9 cellular contexts compared by ENCODE assay signal in the genomic region with DNA sequence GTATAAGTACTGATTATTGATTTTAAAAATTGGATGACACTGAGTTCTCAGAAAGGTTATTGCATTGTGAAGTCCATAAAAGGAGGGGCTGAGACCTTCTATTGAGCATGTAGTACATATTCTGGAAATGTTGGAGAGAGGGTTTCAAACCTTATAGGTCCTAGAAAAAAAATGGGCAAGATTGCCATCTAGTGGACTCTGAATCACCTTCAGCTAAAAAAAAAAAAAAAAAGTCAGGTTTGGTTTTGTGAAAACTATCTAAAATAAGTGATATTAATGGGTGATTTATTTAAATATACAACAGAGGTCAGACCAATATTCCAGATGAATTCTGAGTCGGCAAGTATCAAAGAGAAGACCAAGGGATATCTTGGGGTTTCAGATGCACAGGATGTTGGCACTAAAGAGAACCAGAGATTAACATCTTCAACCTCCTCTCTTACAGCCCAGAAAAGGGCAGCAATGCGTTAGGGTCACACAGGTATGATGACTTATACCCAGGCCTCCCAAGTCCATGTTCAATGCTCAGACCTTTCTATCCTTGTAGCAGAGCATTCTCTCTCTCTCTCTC.
A peak's percentile ranks its signal among the peaks of the same experiment; 100 is the strongest.
DNase-seq lines count a peak whose midpoint lies in the region; ATAC-seq, FAIRE-seq and TF ChIP-seq lines count a peak whose summit lies in the region.
"Had no signal": no experiment of that assay in that cellular context is flagged by ENCODE, and none has a peak within 500 bp of the region (broad histone marks: within the 10 kb centered on the region; RNA-seq: fewer than 3 reads in every experiment).

No MANE protein-coding gene starts in this region.

- no peaks in the 10 kb centered on the region for H3K9me3 Mint-ChIP-seq in activated T-cell treated with anti-CD3 and anti-CD28 coated beads, Interleukin-2, amount 50 U/mL, for 4 hours
- H3K9me3 Mint-ChIP-seq: T-helper 1 cell treated with Interleukin-12 subunit alpha and Interleukin-12 subunit beta and Interleukin-4 antibody, amounts not matched to agents 30 μg/mL and 1 μg/mL, for 36 hours had no signal

- no peaks in the 10 kb centered on the region for H3K4me1 Mint-ChIP-seq in activated T-cell treated with anti-CD3 and anti-CD28 coated beads, Interleukin-2, amount 50 U/mL, for 4 hours (ENCODE audit: low read depth)

- no peaks in the 10 kb centered on the region for H3K36me3 Mint-ChIP-seq in activated T-cell treated with anti-CD3 and anti-CD28 coated beads, Interleukin-2, amount 50 U/mL, for 4 hours (ENCODE audit: insufficient read depth)

- peak; percentile 30 for DNase-seq in EH (ENCODE audit: low read depth)
- peak; percentile 22 for DNase-seq in Jurkat, Clone E6-1 (ENCODE audit: low read depth, low spot score)
- DNase-seq in SKM-1 (lab: John Stamatoyannopoulos, UW; ENCODE audit: unreplicated experiment): peak; percentile 5
- no peak for DNase-seq in kidney
- no peak for DNase-seq in activated T-cell treated with anti-CD3 and anti-CD28 coated beads, Interleukin-2, amount 50 U/mL, for 4 hours
- DNase-seq in uterus: no peak

- no peak overlapping the region for H3K27ac ChIP-seq in kidney (ENCODE audit: low read depth in 2 of 2, low read length in 2 of 2)
- H3K27ac ChIP-seq in uterus: no peak overlapping the region

- no peak for ATAC-seq in HG02588 (IDR thresholded peaks at IDR 0.05; ENCODE audit: unreplicated experiment)
- no peak for ATAC-seq in activated T-cell treated with anti-CD3 and anti-CD28 coated beads, Interleukin-2, amount 50 U/mL, for 4 hours
- no peak for ATAC-seq in HG03442 (IDR thresholded peaks at IDR 0.05; ENCODE audit: unreplicated experiment)

- no peaks in the 10 kb centered on the region for H3K36me3 ChIP-seq in kidney (ENCODE audit: control insufficient read depth in 1 of 2, insufficient read depth in 2 of 2, low read length in 2 of 2)
- no peaks in the 10 kb centered on the region for H3K36me3 ChIP-seq in uterus

- TF ChIP-seq POLR2A in uterus (IDR thresholded peaks at IDR 0.05): no peak

- no peak overlapping the region for H3K9ac ChIP-seq in kidney (ENCODE audit: low read length in 2 of 2)

- TF ChIP-seq CTCF in kidney (IDR thresholded peaks at IDR 0.05; ENCODE audit: borderline replicate concordance, extremely low read depth, insufficient read depth): no peak
- TF ChIP-seq CTCF in uterus (IDR thresholded peaks at IDR 0.05): peak in 1 of 4 experiments; percentile 7

- peaks cover 4% of the 10 kb centered on the region for H3K27me3 Mint-ChIP-seq in activated T-cell treated with anti-CD3 and anti-CD28 coated beads, Interleukin-2, amount 50 U/mL, for 4 hours (ENCODE audit: low read depth)

- H3K9me3 ChIP-seq in kidney (ENCODE audit: control insufficient read depth in 1 of 2, low read length in 2 of 2): no peaks in the 10 kb centered on the region
- H3K9me3 ChIP-seq in uterus: no peaks in the 10 kb centered on the region

- no peak overlapping the region for H3K4me3 ChIP-seq in Jurkat, Clone E6-1 (ENCODE audit: low read length)
- H3K4me3 ChIP-seq in kidney (ENCODE audit: low read length in 2 of 2): no peak overlapping the region
- no peak overlapping the region for H3K4me3 ChIP-seq in uterus

- FAIRE-seq in kidney (lab: Jason Lieb, UNC): peak; percentile 37

- H3K27me3 ChIP-seq in uterus: no peaks in the 10 kb centered on the region

- no peaks in the 10 kb centered on the region for H3K4me1 ChIP-seq in kidney (ENCODE audit: control insufficient read depth in 1 of 2, insufficient read depth in 1 of 2, low read depth in 1 of 2, low read length in 2 of 2)
- H3K4me1 ChIP-seq in uterus: no peaks in the 10 kb centered on the region

- intact Hi-C loops in kidney (cut with DNase I) (no loop called here), uterus (cut with DNase I; ENCODE audit: low total_unique reads) (no loop called here)

- H3K4me3 Mint-ChIP-seq in activated T-cell treated with anti-CD3 and anti-CD28 coated beads, Interleukin-2, amount 50 U/mL, for 4 hours: no peak overlapping the region
- H3K4me3 Mint-ChIP-seq: T-helper 1 cell treated with Interleukin-12 subunit alpha and Interleukin-12 subunit beta and Interleukin-4 antibody, amounts not matched to agents 30 μg/mL and 1 μg/mL, for 36 hours had no signal

Comparison
In these comparisons a context has a peak if more than half of its experiments do, and no peak if none do; other contexts are left out.
1. DNase-seq: peak in EH (single experiment), Jurkat, Clone E6-1 (single experiment) and SKM-1 (single experiment); none in kidney (single experiment), activated T-cell treated with anti-CD3 and anti-CD28 coated beads, Interleukin-2, amount 50 U/mL, for 4 hours (single experiment) and uterus (0 of 2).